In the genomic region with DNA sequence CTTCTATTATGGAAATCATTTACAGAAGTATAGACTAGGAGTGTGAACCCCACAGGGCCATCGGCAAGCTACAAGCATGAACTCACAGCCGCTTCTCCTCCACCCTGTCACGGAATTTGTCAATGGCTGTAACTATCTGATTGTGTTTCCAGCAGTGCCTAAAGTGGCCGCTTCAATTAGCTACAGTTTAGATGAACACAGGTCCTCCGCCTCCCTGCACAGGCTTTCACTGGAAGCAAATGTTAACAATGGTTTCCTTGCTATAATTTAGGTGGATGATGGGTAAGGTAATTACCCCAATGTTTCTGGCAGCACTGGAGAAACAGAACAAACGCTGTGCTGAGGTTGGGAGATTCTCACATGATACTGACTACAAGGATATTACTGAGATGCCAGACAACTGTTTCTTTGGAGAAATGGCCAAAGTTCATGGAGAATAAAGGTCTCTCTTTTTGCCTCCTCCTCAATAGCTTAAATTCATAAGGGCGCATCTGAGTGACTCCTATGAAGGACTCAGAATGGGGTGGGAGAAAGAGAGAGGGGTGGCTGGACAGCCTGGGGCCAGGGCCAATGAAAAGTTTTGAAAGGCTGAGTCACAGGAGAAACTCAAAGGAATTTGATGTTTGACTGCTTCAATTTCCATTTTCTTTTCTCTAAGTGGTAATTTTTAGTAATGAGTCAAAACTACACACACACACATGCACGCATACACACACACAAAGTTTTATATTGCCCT, we compare ENCODE assay signal across 1 cellular context.
TF ChIP-seq lines count a peak whose summit lies in the region.

No MANE protein-coding gene starts in this region.

TF ChIP-seq in GM12878, 131 proteins besides CTCF, POLR2A, EP300 and RAD21 (continued from another document):
- TF ChIP-seq WRNIP1 (IDR thresholded peaks at IDR 0.05; ENCODE audit: borderline replicate concordance, low read depth, low read length), result no peak
- no peak for TF ChIP-seq TCF7 (IDR thresholded peaks at IDR 0.05; ENCODE audit: borderline replicate concordance)
- TF ChIP-seq, protein P1, sequence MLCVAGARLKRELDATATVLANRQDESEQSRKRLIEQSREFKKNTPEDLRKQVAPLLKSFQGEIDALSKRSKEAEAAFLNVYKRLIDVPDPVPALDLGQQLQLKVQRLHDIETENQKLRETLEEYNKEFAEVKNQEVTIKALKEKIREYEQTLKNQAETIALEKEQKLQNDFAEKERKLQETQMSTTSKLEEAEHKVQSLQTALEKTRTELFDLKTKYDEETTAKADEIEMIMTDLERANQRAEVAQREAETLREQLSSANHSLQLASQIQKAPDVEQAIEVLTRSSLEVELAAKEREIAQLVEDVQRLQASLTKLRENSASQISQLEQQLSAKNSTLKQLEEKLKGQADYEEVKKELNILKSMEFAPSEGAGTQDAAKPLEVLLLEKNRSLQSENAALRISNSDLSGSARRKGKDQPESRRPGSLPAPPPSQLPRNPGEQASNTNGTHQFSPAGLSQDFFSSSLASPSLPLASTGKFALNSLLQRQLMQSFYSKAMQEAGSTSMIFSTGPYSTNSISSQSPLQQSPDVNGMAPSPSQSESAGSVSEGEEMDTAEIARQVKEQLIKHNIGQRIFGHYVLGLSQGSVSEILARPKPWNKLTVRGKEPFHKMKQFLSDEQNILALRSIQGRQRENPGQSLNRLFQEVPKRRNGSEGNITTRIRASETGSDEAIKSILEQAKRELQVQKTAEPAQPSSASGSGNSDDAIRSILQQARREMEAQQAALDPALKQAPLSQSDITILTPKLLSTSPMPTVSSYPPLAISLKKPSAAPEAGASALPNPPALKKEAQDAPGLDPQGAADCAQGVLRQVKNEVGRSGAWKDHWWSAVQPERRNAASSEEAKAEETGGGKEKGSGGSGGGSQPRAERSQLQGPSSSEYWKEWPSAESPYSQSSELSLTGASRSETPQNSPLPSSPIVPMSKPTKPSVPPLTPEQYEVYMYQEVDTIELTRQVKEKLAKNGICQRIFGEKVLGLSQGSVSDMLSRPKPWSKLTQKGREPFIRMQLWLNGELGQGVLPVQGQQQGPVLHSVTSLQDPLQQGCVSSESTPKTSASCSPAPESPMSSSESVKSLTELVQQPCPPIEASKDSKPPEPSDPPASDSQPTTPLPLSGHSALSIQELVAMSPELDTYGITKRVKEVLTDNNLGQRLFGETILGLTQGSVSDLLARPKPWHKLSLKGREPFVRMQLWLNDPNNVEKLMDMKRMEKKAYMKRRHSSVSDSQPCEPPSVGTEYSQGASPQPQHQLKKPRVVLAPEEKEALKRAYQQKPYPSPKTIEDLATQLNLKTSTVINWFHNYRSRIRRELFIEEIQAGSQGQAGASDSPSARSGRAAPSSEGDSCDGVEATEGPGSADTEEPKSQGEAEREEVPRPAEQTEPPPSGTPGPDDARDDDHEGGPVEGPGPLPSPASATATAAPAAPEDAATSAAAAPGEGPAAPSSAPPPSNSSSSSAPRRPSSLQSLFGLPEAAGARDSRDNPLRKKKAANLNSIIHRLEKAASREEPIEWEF (IDR thresholded peaks at IDR 0.05; ENCODE audit: insufficient replicate concordance, low read depth, low read length), result no peak
- no peak for TF ChIP-seq HCFC1 (IDR thresholded peaks at IDR 0.05; ENCODE audit: low read length)
- no peak for TF ChIP-seq BRCA1 (IDR thresholded peaks at IDR 0.05; ENCODE audit: low read depth, low read length)
- no peak for TF ChIP-seq SUZ12 (IDR thresholded peaks at IDR 0.05; ENCODE audit: unreplicated experiment)
- TF ChIP-seq ZNF622 (IDR thresholded peaks at IDR 0.05), result no peak
- no peak for TF ChIP-seq POLR2AphosphoS5 (IDR thresholded peaks at IDR 0.05; ENCODE audit: low read length)
- TF ChIP-seq TARDBP (IDR thresholded peaks at IDR 0.05; ENCODE audit: borderline replicate concordance), result no peak
- TF ChIP-seq, protein P2, sequence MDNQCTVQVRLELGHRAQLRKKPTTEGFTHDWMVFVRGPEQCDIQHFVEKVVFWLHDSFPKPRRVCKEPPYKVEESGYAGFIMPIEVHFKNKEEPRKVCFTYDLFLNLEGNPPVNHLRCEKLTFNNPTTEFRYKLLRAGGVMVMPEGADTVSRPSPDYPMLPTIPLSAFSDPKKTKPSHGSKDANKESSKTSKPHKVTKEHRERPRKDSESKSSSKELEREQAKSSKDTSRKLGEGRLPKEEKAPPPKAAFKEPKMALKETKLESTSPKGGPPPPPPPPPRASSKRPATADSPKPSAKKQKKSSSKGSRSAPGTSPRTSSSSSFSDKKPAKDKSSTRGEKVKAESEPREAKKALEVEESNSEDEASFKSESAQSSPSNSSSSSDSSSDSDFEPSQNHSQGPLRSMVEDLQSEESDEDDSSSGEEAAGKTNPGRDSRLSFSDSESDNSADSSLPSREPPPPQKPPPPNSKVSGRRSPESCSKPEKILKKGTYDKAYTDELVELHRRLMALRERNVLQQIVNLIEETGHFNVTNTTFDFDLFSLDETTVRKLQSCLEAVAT (IDR thresholded peaks at IDR 0.05), result no peak
- no peak for TF ChIP-seq SREBF2 (IDR thresholded peaks at IDR 0.05; ENCODE audit: low read length)
- TF ChIP-seq PAX8 (IDR thresholded peaks at IDR 0.05), result no peak
- TF ChIP-seq, protein P3, sequence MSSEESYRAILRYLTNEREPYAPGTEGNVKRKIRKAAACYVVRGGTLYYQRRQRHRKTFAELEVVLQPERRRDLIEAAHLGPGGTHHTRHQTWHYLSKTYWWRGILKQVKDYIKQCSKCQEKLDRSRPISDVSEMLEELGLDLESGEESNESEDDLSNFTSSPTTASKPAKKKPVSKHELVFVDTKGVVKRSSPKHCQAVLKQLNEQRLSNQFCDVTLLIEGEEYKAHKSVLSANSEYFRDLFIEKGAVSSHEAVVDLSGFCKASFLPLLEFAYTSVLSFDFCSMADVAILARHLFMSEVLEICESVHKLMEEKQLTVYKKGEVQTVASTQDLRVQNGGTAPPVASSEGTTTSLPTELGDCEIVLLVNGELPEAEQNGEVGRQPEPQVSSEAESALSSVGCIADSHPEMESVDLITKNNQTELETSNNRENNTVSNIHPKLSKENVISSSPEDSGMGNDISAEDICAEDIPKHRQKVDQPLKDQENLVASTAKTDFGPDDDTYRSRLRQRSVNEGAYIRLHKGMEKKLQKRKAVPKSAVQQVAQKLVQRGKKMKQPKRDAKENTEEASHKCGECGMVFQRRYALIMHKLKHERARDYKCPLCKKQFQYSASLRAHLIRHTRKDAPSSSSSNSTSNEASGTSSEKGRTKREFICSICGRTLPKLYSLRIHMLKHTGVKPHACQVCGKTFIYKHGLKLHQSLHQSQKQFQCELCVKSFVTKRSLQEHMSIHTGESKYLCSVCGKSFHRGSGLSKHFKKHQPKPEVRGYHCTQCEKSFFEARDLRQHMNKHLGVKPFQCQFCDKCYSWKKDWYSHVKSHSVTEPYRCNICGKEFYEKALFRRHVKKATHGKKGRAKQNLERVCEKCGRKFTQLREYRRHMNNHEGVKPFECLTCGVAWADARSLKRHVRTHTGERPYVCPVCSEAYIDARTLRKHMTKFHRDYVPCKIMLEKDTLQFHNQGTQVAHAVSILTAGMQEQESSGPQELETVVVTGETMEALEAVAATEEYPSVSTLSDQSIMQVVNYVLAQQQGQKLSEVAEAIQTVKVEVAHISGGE (CRISPR knock-in tag; IDR thresholded peaks at IDR 0.05), result no peak
- no peak for TF ChIP-seq ZNF207 (IDR thresholded peaks at IDR 0.05; ENCODE audit: borderline replicate concordance)
